24 cellular contexts compared by ENCODE assay signal in genomic region chr22:23833017-23833795, GRCh38. TPM values are rescaled to one million over a fixed set of nuclear protein-coding genes. Genes with fewer than 3 reads are reported as not detected.
DNase-seq lines count a peak whose midpoint lies in the region; ATAC-seq and TF ChIP-seq lines count a peak whose summit lies in the region.
"Had no signal": no experiment of that assay in that cellular context is flagged by ENCODE, and none has a peak within 500 bp of the region (broad histone marks: within the 10 kb centered on the region; RNA-seq: fewer than 3 reads in every experiment).

No MANE protein-coding gene starts in this region.

- H3K9me3 ChIP-seq in psoas muscle, result no peaks in the 10 kb centered on the region
- no peaks in the 10 kb centered on the region for H3K9me3 ChIP-seq in PC-3 (ENCODE audit: low read length)
- H3K9me3 ChIP-seq: esophagus squamous epithelium, gastroesophageal sphincter, testis had no signal

- H3K27ac ChIP-seq in psoas muscle (peak overlapping the region; percentile 1), PC-3 (ENCODE audit: low read length) (no peak overlapping the region)
- H3K27ac ChIP-seq: esophagus squamous epithelium, gastroesophageal sphincter, testis had no signal

- H3K4me1 ChIP-seq in psoas muscle (peaks cover 59% of the 10 kb centered on the region), PC-3 (ENCODE audit: insufficient read depth, low read length) (no peaks in the 10 kb centered on the region)

- CTCF ChIA-PET in PC-3 (lab: Charles Lee), result no interaction called here

- no peaks in the 10 kb centered on the region for H3K79me2 ChIP-seq in PC-3 (ENCODE audit: low read length)

- H3K4me3 ChIP-seq in psoas muscle, result no peak overlapping the region
- H3K4me3 ChIP-seq in PC-3 (ENCODE audit: low read length), result no peak overlapping the region
- H3K4me3 ChIP-seq: esophagus squamous epithelium, gastroesophageal sphincter, testis had no signal

- H3K36me3 ChIP-seq in psoas muscle (ENCODE audit: insufficient read depth in 1 of 2, low read depth in 1 of 2), result peaks cover 0 to 28% of the 10 kb centered on the region in 2 donors
- no peaks in the 10 kb centered on the region for H3K36me3 ChIP-seq in PC-3 (ENCODE audit: low read depth, low read length)

- no peak overlapping the region for H3K9ac ChIP-seq in PC-3 (ENCODE audit: low read length)

- no peaks in the 10 kb centered on the region for H3K9me3 Mint-ChIP-seq in activated naive CD8-positive, alpha-beta T cell treated with anti-CD3 and anti-CD28 coated beads, Interleukin-2, amount 10 ng/mL, durations not matched to agents 7 days and 5 days
- no peaks in the 10 kb centered on the region for H3K9me3 Mint-ChIP-seq in activated naive CD8-positive, alpha-beta T cell treated with anti-CD3 and anti-CD28 coated beads, Interleukin-2, amount 50 U/mL, for 24 hours
- H3K9me3 Mint-ChIP-seq: activated naive CD4-positive, alpha-beta T cell treated with anti-CD3 and anti-CD28 coated beads, Interleukin-2, amount 50 U/mL, for 24 hours had no signal

- no peaks in the 10 kb centered on the region for H3K9me2 ChIP-seq in PC-3 (replicated peaks; ENCODE audit: low read length)

- BruUV-seq in PC-3 (replicated peaks; lab: Mats Ljungman, UMichigan), result no TSS peak

- no peak overlapping the region for H2AFZ ChIP-seq in PC-3 (ENCODE audit: low read length)

- H3K27me3 Mint-ChIP-seq in activated naive CD8-positive, alpha-beta T cell treated with anti-CD3 and anti-CD28 coated beads, Interleukin-2, amount 10 ng/mL, durations not matched to agents 7 days and 5 days, result no peaks in the 10 kb centered on the region
- H3K27me3 Mint-ChIP-seq in activated naive CD8-positive, alpha-beta T cell treated with anti-CD3 and anti-CD28 coated beads, Interleukin-2, amount 50 U/mL, for 24 hours, result no peaks in the 10 kb centered on the region
- H3K27me3 Mint-ChIP-seq: activated naive CD4-positive, alpha-beta T cell treated with anti-CD3 and anti-CD28 coated beads, Interleukin-2, amount 50 U/mL, for 24 hours had no signal

- intact Hi-C loops in left cardiac atrium (cut with DNase I), result no loop called here
- intact Hi-C loops in psoas muscle (cut with DNase I), result no loop called here
- intact Hi-C loops in PC-3 (cut with micrococcal nuclease), result no loop called here

- TF ChIP-seq CTCF in psoas muscle (IDR thresholded peaks at IDR 0.05) (no peak), PC-3 (conservative IDR thresholded peaks at IDR 0.05; ENCODE audit: low read depth, low read length) (no peak)

- H3K27me3 ChIP-seq in psoas muscle (ENCODE audit: insufficient read depth in 3 of 3, low read length in 2 of 3), result no peaks in the 10 kb centered on the region
- H3K27me3 ChIP-seq in PC-3 (ENCODE audit: low read length), result no peaks in the 10 kb centered on the region
- H3K27me3 ChIP-seq: esophagus squamous epithelium, gastroesophageal sphincter, testis had no signal

- no peaks in the 10 kb centered on the region for H3F3A ChIP-seq in PC-3 (ENCODE audit: low read length, unreplicated experiment)

- H3K36me3 Mint-ChIP-seq in activated naive CD8-positive, alpha-beta T cell treated with anti-CD3 and anti-CD28 coated beads, Interleukin-2, amount 10 ng/mL, durations not matched to agents 7 days and 5 days, result peaks cover 13% of the 10 kb centered on the region
- H3K36me3 Mint-ChIP-seq in activated naive CD8-positive, alpha-beta T cell treated with anti-CD3 and anti-CD28 coated beads, Interleukin-2, amount 50 U/mL, for 24 hours (ENCODE audit: low read depth), result peaks cover 18% of the 10 kb centered on the region

- WGBS in psoas muscle, 3 donors, result 74 to 92% (median 90%) methylated on average over 16 of the region's 16 CpGs

- no peaks in the 10 kb centered on the region for H4K20me1 ChIP-seq in PC-3 (ENCODE audit: low read length)

- no peak for ATAC-seq in activated naive CD8-positive, alpha-beta T cell treated with anti-CD3 and anti-CD28 coated beads, Interleukin-2, amount 10 ng/mL, durations not matched to agents 7 days and 5 days (ENCODE audit: low read depth)
- no peak for ATAC-seq in activated naive CD8-positive, alpha-beta T cell treated with anti-CD3 and anti-CD28 coated beads, Interleukin-2, amount 50 U/mL, for 24 hours
- no peak for ATAC-seq in left cardiac atrium
- ATAC-seq in psoas muscle, result no peak
- no peak for ATAC-seq in PC-3
- ATAC-seq: gastroesophageal sphincter had no signal

- peak; percentile 15 for DNase-seq in activated naive CD8-positive, alpha-beta T cell treated with anti-CD3 and anti-CD28 coated beads, Interleukin-2, amount 10 ng/mL, durations not matched to agents 7 days and 5 days
- no peak for DNase-seq in activated naive CD8-positive, alpha-beta T cell treated with anti-CD3 and anti-CD28 coated beads, Interleukin-2, amount 50 U/mL, for 24 hours
- DNase-seq in left cardiac atrium (peak; percentile 24), psoas muscle (peak in 1 of 2 donors; percentile 48), ureter (ENCODE audit: low spot score) (no peak), iPS-NIHi7 (ENCODE audit: extremely low spot score) (no peak), PC-3 (no peak), SIG-M5 treated with dmso at 0.1 percent for 504 hours (lab: John Stamatoyannopoulos, UW; ENCODE audit: unreplicated experiment) (no peak)
- DNase-seq: activated CD4-positive, alpha-beta T cell treated with anti-CD3 and anti-CD28 coated beads for 48 hours; esophagus squamous epithelium; GOT3; kidney glomerular epithelial cell; mesenchymal stem cell; NCI-H1092; NCI-H1930; NCI-H226; NCI-H748 treated with DMSO at 0.1 percent for 48 hours; SHP77 treated with DMSO at 0.1 percent for 48 hours; stimulated activated CD4-positive, alpha-beta T cell treated with anti-CD3 and anti-CD28 coated beads, Interleukin-1b, Interleukin-23, amount 100 ng/mL, for 48 hours; T-helper 1 cell; testis had no signal

- no peak overlapping the region for H3K4me2 ChIP-seq in PC-3 (ENCODE audit: low read length)

- peaks cover 12% of the 10 kb centered on the region for H3K4me1 Mint-ChIP-seq in activated naive CD8-positive, alpha-beta T cell treated with anti-CD3 and anti-CD28 coated beads, Interleukin-2, amount 10 ng/mL, durations not matched to agents 7 days and 5 days
- peaks cover 15% of the 10 kb centered on the region for H3K4me1 Mint-ChIP-seq in activated naive CD8-positive, alpha-beta T cell treated with anti-CD3 and anti-CD28 coated beads, Interleukin-2, amount 50 U/mL, for 24 hours

- POLR2A ChIA-PET in activated naive CD8-positive, alpha-beta T cell treated with anti-CD3 and anti-CD28 coated beads, Interleukin-2, amount 10 ng/mL, durations not matched to agents 7 days and 5 days (lab: Charles Lee), result interaction anchor here (0.8 kb wide), 1 partner anchor 62 kb away, joined by 3 read pairs; no protein-coding TSS in a partner anchor
- POLR2A ChIA-PET in PC-3 (lab: Charles Lee; ENCODE audit: unreplicated experiment), result no interaction called here

- no peak overlapping the region for H3K27ac Mint-ChIP-seq in activated naive CD8-positive, alpha-beta T cell treated with anti-CD3 and anti-CD28 coated beads, Interleukin-2, amount 10 ng/mL, durations not matched to agents 7 days and 5 days
- H3K27ac Mint-ChIP-seq in activated naive CD8-positive, alpha-beta T cell treated with anti-CD3 and anti-CD28 coated beads, Interleukin-2, amount 50 U/mL, for 24 hours, result no peak overlapping the region
- H3K27ac Mint-ChIP-seq: activated naive CD4-positive, alpha-beta T cell treated with anti-CD3 and anti-CD28 coated beads, Interleukin-2, amount 50 U/mL, for 24 hours had no signal

- no peak overlapping the region for H3K4me3 Mint-ChIP-seq in activated naive CD8-positive, alpha-beta T cell treated with anti-CD3 and anti-CD28 coated beads, Interleukin-2, amount 10 ng/mL, durations not matched to agents 7 days and 5 days
- no peak overlapping the region for H3K4me3 Mint-ChIP-seq in activated naive CD8-positive, alpha-beta T cell treated with anti-CD3 and anti-CD28 coated beads, Interleukin-2, amount 50 U/mL, for 24 hours
- H3K4me3 Mint-ChIP-seq: activated naive CD4-positive, alpha-beta T cell treated with anti-CD3 and anti-CD28 coated beads, Interleukin-2, amount 50 U/mL, for 24 hours; nephron had no signal

RNA-seq across cellular contexts. Expression of gene DERL3, which starts 5.6 kb away (rescaled TPM):
- total RNA-seq in activated naive CD8-positive, alpha-beta T cell treated with anti-CD3 and anti-CD28 coated beads, Interleukin-2, amount 10 ng/mL, durations not matched to agents 7 days and 5 days, result 1 to 10 TPM; 9.6 to 9.9 TPM
- total RNA-seq in left cardiac atrium, result 1 to 10 TPM; 5.8 to 6.5 TPM
- 1 to 10 TPM in 2 of 4 donors, under 1 TPM in 2; 0.54 to 4.4 (median 1.1) TPM for total RNA-seq in psoas muscle
- 1 to 10 TPM in 1 of 3 donors, under 1 TPM in 2; 0.22 to 1.1 (median 0.92) TPM for polyA plus RNA-seq in psoas muscle
- total RNA-seq in ureter, result 11.4 TPM
- not detected in 2 replicates for total RNA-seq in PC-3 (2014; rRNA removed)

RNA-seq across cellular contexts. Expression of gene SLC2A11, which starts 24.5 kb away (rescaled TPM):
- total RNA-seq in activated naive CD8-positive, alpha-beta T cell treated with anti-CD3 and anti-CD28 coated beads, Interleukin-2, amount 10 ng/mL, durations not matched to agents 7 days and 5 days, result 10 to 100 TPM; 10.0 to 12.1 TPM
- total RNA-seq in left cardiac atrium (10 to 100 TPM; 15.0 TPM), psoas muscle (10 to 100 TPM in 1 of 4 donors, 1 to 10 TPM in 3; 4.2 to 11.8 (median 6.3) TPM), ureter (15.0 TPM), PC-3 (2014; rRNA removed) (8.0 and 9.4 TPM in 2 replicates)
- polyA plus RNA-seq in psoas muscle, result 10 to 100 TPM in 1 of 3 donors, 1 to 10 TPM in 2; 3.7 to 12.7 (median 4.9) TPM

RNA-seq across cellular contexts. Expression of gene SMARCB1, which starts 46.4 kb away (rescaled TPM):
- total RNA-seq in activated naive CD8-positive, alpha-beta T cell treated with anti-CD3 and anti-CD28 coated beads, Interleukin-2, amount 10 ng/mL, durations not matched to agents 7 days and 5 days, result 10 to 100 TPM; 81.2 to 82.8 TPM
- 10 to 100 TPM; 46.6 to 54.8 TPM for total RNA-seq in left cardiac atrium
- 10 to 100 TPM; 21.9 to 76.6 (median 48.3) TPM for total RNA-seq in psoas muscle
- 10 to 100 TPM; 20.7 to 47.6 (median 38.4) TPM for polyA plus RNA-seq in psoas muscle
- total RNA-seq in ureter, result 74.0 TPM
- 85.9 and 96.8 TPM in 2 replicates for total RNA-seq in PC-3 (2014; rRNA removed)

Comparison
In these comparisons a context has a peak if more than half of its experiments do, and no peak if none do; other contexts are left out.
1. DNase-seq: peak in activated naive CD8-positive, alpha-beta T cell treated with anti-CD3 and anti-CD28 coated beads, Interleukin-2, amount 10 ng/mL, durations not matched to agents 7 days and 5 days (single experiment) and left cardiac atrium (single experiment); none in activated naive CD8-positive, alpha-beta T cell treated with anti-CD3 and anti-CD28 coated beads, Interleukin-2, amount 50 U/mL, for 24 hours (single experiment), ureter (single experiment), iPS-NIHi7 (single experiment), PC-3 (single experiment) and SIG-M5 treated with dmso at 0.1 percent for 504 hours (single experiment).